15 cellular contexts compared by ENCODE assay signal in genomic region chr20:9319687-9320384, GRCh38.
DNase-seq lines count a peak whose midpoint lies in the region; ATAC-seq and TF ChIP-seq lines count a peak whose summit lies in the region.
"Had no signal": no experiment of that assay in that cellular context is flagged by ENCODE, and none has a peak within 500 bp of the region (broad histone marks: within the 10 kb centered on the region; RNA-seq: fewer than 3 reads in every experiment).

No MANE protein-coding gene starts in this region.

- in situ Hi-C loops in GM13976 (cut with MboI; ENCODE audit: low sequenced_read_pairs, unreplicated experiment), result no loop called here

- TF ChIP-seq CTCF in brain (conservative IDR thresholded peaks at IDR 0.05) (no peak), GM13976 (IDR thresholded peaks at IDR 0.05; ENCODE audit: borderline replicate concordance, control extremely low read depth, extremely low read depth, insufficient read depth, missing control alignments) (no peak), coronary artery (IDR thresholded peaks at IDR 0.05) (no peak)

- peaks cover 26% of the 10 kb centered on the region for H3K4me1 Mint-ChIP-seq in brain

- no peaks in the 10 kb centered on the region for H3K27me3 ChIP-seq in rectal smooth muscle tissue (ENCODE audit: control insufficient read depth, insufficient read depth, low read length)
- H3K27me3 ChIP-seq: adrenal gland, tibial nerve had no signal

- H3K4me3 Mint-ChIP-seq in brain, result peak overlapping the region in 2 of 5 experiments; percentile 8 to 9

- no peaks in the 10 kb centered on the region for H3K36me3 ChIP-seq in rectal smooth muscle tissue (ENCODE audit: control insufficient read depth, insufficient read depth, low read length)
- H3K36me3 ChIP-seq: adrenal gland, tibial nerve had no signal

- DNase-seq in NCI-H1105 treated with DMSO at 0.1 percent for 48 hours (lab: John Stamatoyannopoulos, UW), result peak; percentile 50
- no peak for DNase-seq in NCI-H1105 (lab: John Stamatoyannopoulos, UW)
- peak; percentile 15 for DNase-seq in NCI-H128 (lab: John Stamatoyannopoulos, UW; ENCODE audit: unreplicated experiment)
- DNase-seq in GM13976 (ENCODE audit: low spot score), result no peak
- DNase-seq in coronary artery (ENCODE audit: low spot score), result no peak
- DNase-seq: adrenal gland, dermis blood vessel endothelial cell, DMS79, NCI-H2029 treated with DMSO at 0.1 percent for 48 hours had no signal

- H3K4me1 ChIP-seq in rectal smooth muscle tissue (ENCODE audit: control insufficient read depth, insufficient read depth, low read length), result peaks cover 9% of the 10 kb centered on the region

- ATAC-seq in HG03097 (IDR thresholded peaks at IDR 0.05; ENCODE audit: low FRiP score, unreplicated experiment), result no peak
- ATAC-seq: HCT116, Panc1 had no signal

- H3K9ac ChIP-seq in rectal smooth muscle tissue (ENCODE audit: low read length), result no peak overlapping the region

- H3K27ac Mint-ChIP-seq in brain, result peak overlapping the region in 3 of 5 experiments; percentile 3 to 65 (median 16)

- no peaks in the 10 kb centered on the region for H3K9me3 Mint-ChIP-seq in brain

- peaks cover 2% of the 10 kb centered on the region for H3K27me3 Mint-ChIP-seq in brain

- H3K36me3 Mint-ChIP-seq in brain, result peaks cover 4% of the 10 kb centered on the region

- H3K27ac ChIP-seq in rectal smooth muscle tissue (ENCODE audit: low read depth, low read length) (no peak overlapping the region), coronary artery (no peak overlapping the region)
- H3K27ac ChIP-seq: adrenal gland, tibial nerve had no signal

- peak overlapping the region; percentile 41 for H3K4me3 ChIP-seq in rectal smooth muscle tissue (ENCODE audit: low read length)
- no peak overlapping the region for H3K4me3 ChIP-seq in coronary artery
- H3K4me3 ChIP-seq: adrenal gland, tibial nerve had no signal

Comparison
In these comparisons a context has a peak if more than half of its experiments do, and no peak if none do; other contexts are left out.
1. DNase-seq: peak in NCI-H1105 treated with DMSO at 0.1 percent for 48 hours (single experiment) and NCI-H128 (single experiment); none in NCI-H1105 (single experiment), GM13976 (single experiment) and coronary artery (single experiment).